Comparison of ENCODE assay signal across 11 cellular contexts in genomic region chr2:45010706-45011036, GRCh38. TPM values are rescaled to one million over a fixed set of nuclear protein-coding genes. Genes with fewer than 3 reads are reported as not detected.
DNase-seq lines count a peak whose midpoint lies in the region; ATAC-seq and TF ChIP-seq lines count a peak whose summit lies in the region.
"Had no signal": no experiment of that assay in that cellular context is flagged by ENCODE, and none has a peak within 500 bp of the region (broad histone marks: within the 10 kb centered on the region; RNA-seq: fewer than 3 reads in every experiment).

No MANE protein-coding gene starts in this region.

- H3K27me3 ChIP-seq in heart left ventricle = peaks cover 51 to 98% (median 77%) of the 10 kb centered on the region in 9 donors
- peaks cover 100% of the 10 kb centered on the region for H3K27me3 ChIP-seq in endodermal cell (ENCODE audit: control insufficient read depth, insufficient read depth, low read length, poor library complexity, severe bottlenecking)

- peak overlapping the region; percentile 51 for H3K4me3 Mint-ChIP-seq in endodermal cell
- peak overlapping the region; percentile 70 for H3K4me3 Mint-ChIP-seq in natural killer cell

- H3K36me3 Mint-ChIP-seq in endodermal cell (ENCODE audit: low read depth) (no peaks in the 10 kb centered on the region), natural killer cell (no peaks in the 10 kb centered on the region)

- H3K9ac ChIP-seq in endodermal cell (ENCODE audit: extremely low read depth, low read length, poor library complexity, severe bottlenecking) = no peak overlapping the region

- peaks cover 10% of the 10 kb centered on the region for H3K4me1 Mint-ChIP-seq in endodermal cell
- H3K4me1 Mint-ChIP-seq in natural killer cell = peaks cover 11 to 34% of the 10 kb centered on the region in 2 donors

- H3K4me1 ChIP-seq in heart left ventricle (peaks cover 4 to 53% (median 32%) of the 10 kb centered on the region in 12 donors), endodermal cell (ENCODE audit: control insufficient read depth, insufficient read depth, low read length) (peaks cover 4% of the 10 kb centered on the region)

- intact Hi-C loops in heart left ventricle (cut with DNase I) = no loop called here
- intact Hi-C loops in Right ventricle myocardium superior (cut with DNase I) = no loop called here
- intact Hi-C loops in natural killer cell (cut with micrococcal nuclease) = no loop called here

- no peak for TF ChIP-seq POLR2A in heart left ventricle (IDR thresholded peaks at IDR 0.05)

- H3K4me3 ChIP-seq in heart left ventricle = peak overlapping the region in 11 of 12 donors; percentile 20 to 63 (median 54)
- H3K4me3 ChIP-seq in endodermal cell (ENCODE audit: low read length) = peak overlapping the region; percentile 80

- no peak for ATAC-seq in heart left ventricle
- no peak for ATAC-seq in Right ventricle myocardium superior (ENCODE audit: poor library complexity)
- ATAC-seq in natural killer cell = no peak
- no peak for ATAC-seq in GM18909 (IDR thresholded peaks at IDR 0.05; ENCODE audit: poor library complexity, unreplicated experiment)

- no peaks in the 10 kb centered on the region for H3K36me3 ChIP-seq in heart left ventricle
- no peaks in the 10 kb centered on the region for H3K36me3 ChIP-seq in endodermal cell (ENCODE audit: control insufficient read depth, insufficient read depth, low read length)

- H3K27ac ChIP-seq in heart left ventricle (peak overlapping the region in 11 of 12 donors; percentile 52 to 85 (median 74)), endodermal cell (ENCODE audit: low read depth, low read length) (no peak overlapping the region)

- TF ChIP-seq CTCF in heart left ventricle (IDR thresholded peaks at IDR 0.05) = no peak
- TF ChIP-seq CTCF in endodermal cell (conservative IDR thresholded peaks at IDR 0.05) = no peak
- no peak for TF ChIP-seq CTCF in natural killer cell (IDR thresholded peaks at IDR 0.05)

- H3K9me3 Mint-ChIP-seq in endodermal cell (no peaks in the 10 kb centered on the region), natural killer cell (no peaks in the 10 kb centered on the region)

- WGBS in heart left ventricle, 4 donors = 16 to 25% (median 20%) methylated on average over 7 of the region's 7 CpGs
- 22 to 25% methylated on average over 3 to 7 of the region's 7 CpGs for WGBS in endodermal cell (ENCODE audit: insufficient coverage in 1 of 2, insufficient read length in 1 of 2), 2 experiments

- H3K27me3 Mint-ChIP-seq in endodermal cell (ENCODE audit: insufficient read depth) (peaks cover 94% of the 10 kb centered on the region), natural killer cell (ENCODE audit: low read depth in 2 of 2) (peaks cover 62 to 66% of the 10 kb centered on the region in 2 donors)

- DNase-seq in heart left ventricle (no peak), Right ventricle myocardium superior (no peak), endodermal cell (no peak), natural killer cell (no peak), NCI-H2081 treated with DMSO at 0.1 percent for 48 hours (lab: John Stamatoyannopoulos, UW) (no peak), dermis blood vessel endothelial cell (no peak)
- DNase-seq in activated CD4-positive, alpha-beta T cell treated with anti-CD3 and anti-CD28 coated beads, Interleukin-2, amount 50 U/mL, for 4 hours = no peak
- DNase-seq: KG1; stimulated activated naive CD4-positive, alpha-beta T cell had no signal

- H3K27ac Mint-ChIP-seq in endodermal cell (no peak overlapping the region), natural killer cell (no peak overlapping the region)
- H3K27ac Mint-ChIP-seq: CD14-positive monocyte had no signal

- H3K9me3 ChIP-seq in heart left ventricle = no peaks in the 10 kb centered on the region
- H3K9me3 ChIP-seq in endodermal cell (ENCODE audit: control insufficient read depth, low read length) = no peaks in the 10 kb centered on the region

RNA-seq across cellular contexts. Expression of gene SIX2, which starts 1.4 kb away (rescaled TPM):
- 1 to 10 TPM in 3 of 9 donors, under 1 TPM in 6; 0.32 to 1.8 (median 0.61) TPM for total RNA-seq in heart left ventricle
- 1 to 10 TPM in 1 of 2 donors, under 1 TPM in 1; 0.99 to 2.0 TPM for polyA plus RNA-seq in heart left ventricle
- 0.65 TPM for total RNA-seq in Right ventricle myocardium superior
- not detected for total RNA-seq in endodermal cell
- 1.8 TPM for polyA plus RNA-seq in endodermal cell (2013, experiment 1 of 2)
- 1.4 TPM for polyA plus RNA-seq in endodermal cell (2013, experiment 2 of 2)
- total RNA-seq in natural killer cell = not detected
- 0.09 TPM in 1 of 2 replicates, not detected in the other for total RNA-seq in dermis blood vessel endothelial cell
- polyA plus RNA-seq: CD14-positive monocyte had no signal
